30 cellular contexts compared by ENCODE assay signal in genomic region chr12:25317553-25317952, GRCh38.
"Had no signal": no experiment of that assay in that cellular context is flagged by ENCODE, and none has a peak within 500 bp of the region (broad histone marks: within the 10 kb centered on the region; RNA-seq: fewer than 3 reads in every experiment).

No MANE protein-coding gene starts in this region.

- DNase-seq: activated CD4-positive, alpha-beta T cell treated with anti-CD3 and anti-CD28 coated beads, Interleukin-2, amount 50 U/mL, for 1 hour; activated effector memory CD4-positive, alpha-beta T cell treated with Interleukin-2 at 50 U/mL for 16 hours; activated naive CD4-positive, alpha-beta T cell treated with Interleukin-2 at 50 U/mL for 16 hours; anterior cingulate cortex; body of pancreas; colonic mucosa; dorsolateral prefrontal cortex; effector memory CD4-positive, alpha-beta T cell; erythroblast; hippocampal formation; left cardiac atrium; mammary epithelial cell; naive B cell; nucleus accumbens; pancreas; psoas muscle; sigmoid colon; small intestine; stimulated activated CD4-positive, alpha-beta T cell treated with anti-CD3 and anti-CD28 coated beads, Interleukin-4, amount 100 ng/mL, for 24 hours; stimulated activated naive CD4-positive, alpha-beta T cell; T-helper 17 cell; T1000; tibial artery; upper lobe of right lung had no signal

- FAIRE-seq: keratinocyte, pancreas, small intestine had no signal

- H3K36me3 ChIP-seq: colonic mucosa, gastroesophageal sphincter, pancreas, sigmoid colon, suprapubic skin, tibial artery, upper lobe of right lung had no signal

- H3K27me3 Mint-ChIP-seq: activated naive CD8-positive, alpha-beta T cell; naive B cell had no signal

- H3K4me1 ChIP-seq: body of pancreas, colonic mucosa, gastroesophageal sphincter, pancreas, psoas muscle, suprapubic skin, tibial artery, upper lobe of right lung had no signal

- H3K4me3 Mint-ChIP-seq: activated naive CD8-positive, alpha-beta T cell; mesothelial cell of epicardium; neural crest cell; T-helper 17 cell had no signal

- H3K27ac Mint-ChIP-seq: activated naive CD8-positive, alpha-beta T cell; mesothelial cell of epicardium; T-helper 17 cell had no signal

- ATAC-seq: body of pancreas, gastroesophageal sphincter, left cardiac atrium, pancreas, psoas muscle, T-helper 17 cell, upper lobe of right lung had no signal

- H3K27me3 ChIP-seq: body of pancreas, colonic mucosa, gastroesophageal sphincter, pancreas, sigmoid colon, suprapubic skin, tibial artery, upper lobe of right lung had no signal

- H3K36me3 Mint-ChIP-seq: activated naive CD8-positive, alpha-beta T cell; mesothelial cell of epicardium; naive B cell had no signal

- H3K27ac ChIP-seq: body of pancreas, colonic mucosa, dorsolateral prefrontal cortex, gastroesophageal sphincter, pancreas, psoas muscle, sigmoid colon, suprapubic skin, tibial artery, upper lobe of right lung had no signal

- H3K4me3 ChIP-seq: body of pancreas, colonic mucosa, dorsolateral prefrontal cortex, gastroesophageal sphincter, pancreas, psoas muscle, sigmoid colon, suprapubic skin, tibial artery, upper lobe of right lung had no signal

- H3K9me3 ChIP-seq: body of pancreas, colonic mucosa, gastroesophageal sphincter, pancreas, psoas muscle, sigmoid colon, suprapubic skin, tibial artery, upper lobe of right lung had no signal
